ENCODE assay signal across 10 cellular contexts in genomic region chr16:54932737-54933254, GRCh38. TPM values are rescaled to one million over a fixed set of nuclear protein-coding genes. Genes with fewer than 3 reads are reported as not detected.
DNase-seq lines count a peak whose midpoint lies in the region; ATAC-seq, FAIRE-seq and TF ChIP-seq lines count a peak whose summit lies in the region.
"Had no signal": no experiment of that assay in that cellular context is flagged by ENCODE, and none has a peak within 500 bp of the region (broad histone marks: within the 10 kb centered on the region; RNA-seq: fewer than 3 reads in every experiment).

No MANE protein-coding gene starts in this region.

- H3K27me3 Mint-ChIP-seq in CD8-positive, alpha-beta T cell (ENCODE audit: low read depth) = peaks cover 59% of the 10 kb centered on the region

- no peak overlapping the region for H3K4me3 ChIP-seq in K562
- peak overlapping the region; percentile 69 to 80 for H3K4me3 ChIP-seq in tibial artery
- H3K4me3 ChIP-seq in CD8-positive, alpha-beta T cell (ENCODE audit: low read depth, low read length) = no peak overlapping the region

- intact Hi-C loops in Right ventricle myocardium superior (cut with DNase I) (loop anchor here (5.0 to 10.0 kb wide), 4 partner anchors 428 to 738 kb away; partner anchors contain the start of gene IRX3), left cardiac atrium (cut with DNase I) (loop anchor here (10.0 kb wide), 1 partner anchor 648 kb away; the partner anchor contains the start of gene IRX3 (in 2 of the 2)), K562 (cut with micrococcal nuclease) (no loop called here), tibial artery (cut with DNase I; ENCODE audit: low total_unique reads) (loop anchor here (5.0 kb wide), 4 partner anchors 285 to 740 kb away; partner anchors contain the start of gene IRX3)
- intact Hi-C loops in CD8-positive, alpha-beta T cell (cut with DNase I, micrococcal nuclease) = loop anchor here (5.0 to 10.0 kb wide), 2 partner anchors 1260 to 1798 kb away; partner anchors contain the start of gene GNAO1 (in 1 of the 2)

- no peak for FAIRE-seq in K562 (lab: Jason Lieb, UNC)

- H3K4me1 Mint-ChIP-seq in CD8-positive, alpha-beta T cell (ENCODE audit: low read depth) = peaks cover 37% of the 10 kb centered on the region

- ATAC-seq in Right ventricle myocardium superior (ENCODE audit: poor library complexity) = no peak
- ATAC-seq in left cardiac atrium = no peak
- ATAC-seq in K562 = no peak
- ATAC-seq in CD8-positive, alpha-beta T cell = no peak
- no peak for ATAC-seq in HG02884 (IDR thresholded peaks at IDR 0.05; ENCODE audit: unreplicated experiment)

- WGBS in K562 (ENCODE audit: insufficient coverage, low coverage, missing lambda C conversion rate) = 95% methylated on average over 9 of the region's 52 CpGs

- H3K36me3 ChIP-seq in K562 (ENCODE audit: control insufficient read depth, insufficient read depth, low read length) (peaks cover 7% of the 10 kb centered on the region; the same call in 1 of the 3 replicates), tibial artery (peaks cover 0 to 31% (median 0%) of the 10 kb centered on the region in 3 donors)
- H3K36me3 ChIP-seq in CD8-positive, alpha-beta T cell (ENCODE audit: insufficient read depth, low read length) = no peaks in the 10 kb centered on the region

- no peak overlapping the region for H3K9ac ChIP-seq in K562 (ENCODE audit: insufficient read depth in 1 of 2, low read depth in 2 of 2, low read length in 2 of 2)

- no peak overlapping the region for H3K4me3 Mint-ChIP-seq in CD8-positive, alpha-beta T cell
- H3K4me3 Mint-ChIP-seq: activated naive CD4-positive, alpha-beta T cell treated with anti-CD3 and anti-CD28 coated beads for 36 hours had no signal

- TF ChIP-seq CTCF in K562 (IDR thresholded peaks at IDR 0.05 in 2 of 3, conservative IDR thresholded peaks at IDR 0.05 in 1 of 3; ENCODE audit: insufficient read depth in 2 of 3, low read depth in 1 of 3, low read length in 3 of 3) (no peak), tibial artery (IDR thresholded peaks at IDR 0.05) (no peak)
- no peak for TF ChIP-seq CTCF in CD8-positive, alpha-beta T cell (IDR thresholded peaks at IDR 0.05)

- H3K4me1 ChIP-seq in K562 (replicated peaks in 1 of 2; ENCODE audit: control insufficient read depth in 2 of 2, insufficient read depth in 2 of 2, low read length in 2 of 2) (peaks cover 8 to 37% of the 10 kb centered on the region in 2 experiments; a peak in 3 of 5 replicates), tibial artery (peaks cover 0 to 47% (median 19%) of the 10 kb centered on the region in 4 donors)
- H3K4me1 ChIP-seq in CD8-positive, alpha-beta T cell (ENCODE audit: insufficient read depth, low read length) = peaks cover 26% of the 10 kb centered on the region

- no peak for TF ChIP-seq EP300 in K562 (IDR thresholded peaks at IDR 0.05; ENCODE audit: low read length)

- in situ Hi-C loops in K562 (cut with MboI) = no loop called here

- CTCF ChIA-PET in K562 (lab: Yijun Ruan, JAX; ENCODE audit: low intra/inter-chr PET ratio) = no interaction called here
- CTCF ChIA-PET in CD8-positive, alpha-beta T cell (lab: Charles Lee) = no interaction called here

- POLR2A ChIA-PET in K562 (lab: Yijun Ruan, JAX) = no interaction called here
- POLR2A ChIA-PET in CD8-positive, alpha-beta T cell (lab: Charles Lee) = no interaction called here

- H3K27me3 ChIP-seq in K562 (ENCODE audit: control insufficient read depth in 2 of 2, insufficient read depth in 2 of 2, low read length in 2 of 2) (no peaks in the 10 kb centered on the region), tibial artery (no peaks in the 10 kb centered on the region)
- peaks cover 51% of the 10 kb centered on the region for H3K27me3 ChIP-seq in CD8-positive, alpha-beta T cell (ENCODE audit: insufficient read depth, low read length)

- BruUV-seq in K562 (replicated peaks; lab: Mats Ljungman, UMichigan) = no TSS peak

- no peaks in the 10 kb centered on the region for H3K9me1 ChIP-seq in K562 (ENCODE audit: control insufficient read depth, insufficient read depth, low read length)

- TF ChIP-seq POLR2A in K562 (conservative IDR thresholded peaks at IDR 0.05) = no peak

- DNase-seq in Right ventricle myocardium superior (peak; percentile 39), left cardiac atrium (no peak), K562 (ENCODE audit: extremely low read depth in 1 of 4, low spot score in 3 of 4) (no peak), left kidney (ENCODE audit: low read depth, low spot score) (peak; percentile 42), tibial artery (no peak), NCI-H1105 treated with DMSO at 0.1 percent for 48 hours (lab: John Stamatoyannopoulos, UW) (no peak)
- no peak for DNase-seq in CD8-positive, alpha-beta T cell
- DNase-seq: activated naive CD4-positive, alpha-beta T cell treated with anti-CD3 and anti-CD28 coated beads for 36 hours; NCI-H1417 treated with DMSO at 0.1 percent for 48 hours had no signal

- no peaks in the 10 kb centered on the region for H3K9me3 Mint-ChIP-seq in CD8-positive, alpha-beta T cell
- H3K9me3 Mint-ChIP-seq: activated naive CD4-positive, alpha-beta T cell treated with anti-CD3 and anti-CD28 coated beads for 36 hours had no signal

- H3K9me3 ChIP-seq in K562 (replicated peaks; ENCODE audit: control insufficient read depth, insufficient read depth, low read depth, low read length) = 0 out of 2 replicates have a peak, but pooled peaks cover 1% of the 10 kb centered on the region
- H3K9me3 ChIP-seq in tibial artery = no peaks in the 10 kb centered on the region
- H3K9me3 ChIP-seq in CD8-positive, alpha-beta T cell (ENCODE audit: low read length) = no peaks in the 10 kb centered on the region

- H3K27ac ChIP-seq in K562 (ENCODE audit: extremely low read depth, low read depth, low read length) (no peak overlapping the region), tibial artery (no peak overlapping the region)
- H3K27ac ChIP-seq in CD8-positive, alpha-beta T cell (ENCODE audit: low read depth, low read length) = no peak overlapping the region

- no peak for TF ChIP-seq RAD21 in K562 (CRISPR knock-in tag; conservative IDR thresholded peaks at IDR 0.05 in 1 of 2, IDR thresholded peaks at IDR 0.05 in 1 of 2)

- no peak overlapping the region for H3K27ac Mint-ChIP-seq in CD8-positive, alpha-beta T cell
- H3K27ac Mint-ChIP-seq: activated naive CD4-positive, alpha-beta T cell treated with anti-CD3 and anti-CD28 coated beads for 36 hours had no signal

- no peak overlapping the region for H2AFZ ChIP-seq in K562 (ENCODE audit: low read depth, low read length)

- H4K20me1 ChIP-seq in K562 (replicated peaks; ENCODE audit: control insufficient read depth, insufficient read depth, low read length) = no peaks in the 10 kb centered on the region

- peaks cover 9% of the 10 kb centered on the region for H3K79me2 ChIP-seq in K562 (ENCODE audit: control insufficient read depth, insufficient read depth, low read length)

- no peak overlapping the region for H3K4me2 ChIP-seq in K562 (ENCODE audit: insufficient read depth, low read length)

- H3K36me3 Mint-ChIP-seq in CD8-positive, alpha-beta T cell = peaks cover 6% of the 10 kb centered on the region

TF ChIP-seq in K562, 482 proteins besides CTCF, POLR2A, EP300 and RAD21:
- TF ChIP-seq RBFOX2 (IDR thresholded peaks at IDR 0.05; ENCODE audit: low read depth, low read length) (0 out of 2 replicates have a peak, but pooled peaks have one; percentile 29), ZNF436 (CRISPR knock-in tag; IDR thresholded peaks at IDR 0.05) (no peak), POLR2B (IDR thresholded peaks at IDR 0.05; ENCODE audit: low read depth, partially characterized antibody) (no peak), BRD4 (IDR thresholded peaks at IDR 0.05) (no peak), NBN (IDR thresholded peaks at IDR 0.05; ENCODE audit: low read depth) (no peak)

RNA-seq across cellular contexts. Expression of gene IRX5, which starts 2.1 kb away (rescaled TPM):
- total RNA-seq in Right ventricle myocardium superior (11.6 TPM), left cardiac atrium (1 to 10 TPM in 1 of 2 donors, under 1 TPM in 1; 0.27 to 1.1 TPM), K562 (2014; rRNA removed) (2.2 and 4.2 TPM in 2 replicates), K562 (2014; rRNA removed; fragmentation: Illumina TruSeq; extraction: Trizol) (0.70 and 0.91 TPM in 2 replicates), K562 (2015; rRNA removed; fragmentation: Illumina TruSeq; extraction: Trizol) (0.90 and 0.94 TPM in 2 replicates), K562 (2021) (2.6 and 3.0 TPM in 2 replicates)
- 0.60 and 1.6 TPM in 2 replicates for total RNA-seq in K562 (2011; cell fraction: chromatin; rRNA removed; ENCODE audit: low replicate concordance)
- 2.1 and 2.3 TPM in 2 replicates for total RNA-seq in K562 (2011; cell fraction: nucleolus; rRNA removed)
- 1.2 and 2.0 TPM in 2 replicates for total RNA-seq in K562 (2011; cell fraction: nucleoplasm; rRNA removed)
- polyA plus RNA-seq in K562 (2011; rRNA removed) (0.67 and 0.89 TPM in 2 replicates), K562 (2014; fragmentation: Illumina TruSeq; extraction: Trizol) (1.2 and 1.4 TPM in 2 replicates), K562 (2014; fragmentation: Nextera tagmentation; extraction: Ambion mirVana) (under 1 TPM; 0.20 to 0.21 TPM), K562 (2014; rRNA removed) (1.8 and 2.0 TPM in 2 replicates)
- 0.47 and 1.7 TPM in 2 replicates for polyA plus RNA-seq in K562 (2011; cell fraction: cytosol; rRNA removed)
- 1.9 and 3.0 TPM in 2 replicates for polyA plus RNA-seq in K562 (2011; cell fraction: nucleus; rRNA removed)
- 1.2 and 1.6 TPM in 2 replicates for polyA plus RNA-seq in K562 (2012)
- polyA minus RNA-seq in K562 (2011; rRNA and poly(A)+ RNA removed) = 0.32 and 0.66 TPM in 2 replicates
- 1.5 TPM in 2 replicates for polyA minus RNA-seq in K562 (2011; cell fraction: cytosol; rRNA and poly(A)+ RNA removed)
- polyA minus RNA-seq in K562 (2011; cell fraction: nucleus; rRNA and poly(A)+ RNA removed) = 2.2 and 3.9 TPM in 2 replicates
- total RNA-seq in CD8-positive, alpha-beta T cell = not detected
- total RNA-seq: activated naive CD4-positive, alpha-beta T cell treated with anti-CD3 and anti-CD28 coated beads for 36 hours had no signal

Comparison
In these comparisons a context has a peak if more than half of its experiments do, and no peak if none do; other contexts are left out.
1. DNase-seq: peak in Right ventricle myocardium superior (single experiment) and left kidney (single experiment); none in left cardiac atrium (single experiment), K562 (0 of 4), tibial artery (0 of 2), CD8-positive, alpha-beta T cell (0 of 7) and NCI-H1105 treated with DMSO at 0.1 percent for 48 hours (single experiment).
2. H3K4me3 ChIP-seq: peak in tibial artery (2 of 2); none in K562 (single experiment) and CD8-positive, alpha-beta T cell (single experiment).